ENCODE assay signal across 12 cellular contexts in the genomic region with DNA sequence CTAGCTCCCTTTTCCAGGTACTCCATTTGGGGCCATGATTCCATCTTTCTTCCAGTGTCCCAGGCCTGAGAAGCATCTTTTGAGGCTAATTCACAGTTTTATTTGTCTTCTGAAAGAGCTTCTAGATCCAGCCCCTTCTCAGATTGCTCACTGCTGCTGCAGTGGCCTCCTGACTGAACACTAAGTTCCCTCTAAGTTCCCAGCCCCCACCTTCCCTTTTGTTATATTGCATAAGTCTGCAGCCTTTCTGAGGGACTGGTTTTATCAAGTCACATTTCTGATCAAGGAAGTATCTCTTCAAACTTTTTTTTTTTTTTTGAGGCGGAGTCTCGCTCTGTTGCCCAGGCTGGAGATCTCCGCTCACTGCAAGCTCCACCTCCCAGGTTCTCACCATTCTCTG. TPM values are rescaled to one million over a fixed set of nuclear protein-coding genes. Genes with fewer than 3 reads are reported as not detected.
DNase-seq lines count a peak whose midpoint lies in the region; ATAC-seq, FAIRE-seq and TF ChIP-seq lines count a peak whose summit lies in the region.
"Had no signal": no experiment of that assay in that cellular context is flagged by ENCODE, and none has a peak within 500 bp of the region (broad histone marks: within the 10 kb centered on the region; RNA-seq: fewer than 3 reads in every experiment).

No MANE protein-coding gene starts in this region.

- H3K36me3 ChIP-seq in pancreas: peaks cover 0 to 18% (median 11%) of the 10 kb centered on the region in 3 donors

- no peak overlapping the region for H3K27ac Mint-ChIP-seq in activated CD4-positive, alpha-beta T cell treated with anti-CD3 and anti-CD28 coated beads, Interleukin-2, amount 10 ng/mL, durations not matched to agents 24 days and 14 days

- H3K36me3 Mint-ChIP-seq in activated CD4-positive, alpha-beta T cell treated with anti-CD3 and anti-CD28 coated beads, Interleukin-2, amount 10 ng/mL, durations not matched to agents 24 days and 14 days (ENCODE audit: low read depth): peaks cover 64% of the 10 kb centered on the region

- peak; percentile 92 for DNase-seq in CD1c-positive myeloid dendritic cell (ENCODE audit: extremely low spot score)
- DNase-seq in SKM-1 (lab: John Stamatoyannopoulos, UW; ENCODE audit: unreplicated experiment): peak; percentile 65
- peak; percentile 58 for DNase-seq in fibroblast of villous mesenchyme (ENCODE audit: low read depth)
- DNase-seq in pancreas: no peak
- DNase-seq in NCI-H187 treated with DMSO at 0.1 percent for 48 hours (lab: John Stamatoyannopoulos, UW): no peak
- no peak for DNase-seq in SW 1271 (lab: John Stamatoyannopoulos, UW)
- no peak for DNase-seq in NCI-H446 (lab: John Stamatoyannopoulos, UW)
- DNase-seq in activated CD4-positive, alpha-beta T cell treated with anti-CD3 and anti-CD28 coated beads, Interleukin-2, amount 10 ng/mL, durations not matched to agents 24 days and 14 days: no peak
- DNase-seq: activated T-cell treated with anti-CD3 and anti-CD28 coated beads, Interleukin-2, amount 50 U/mL, for 48 hours; NCI-H1092 treated with DMSO at 0.1 percent for 48 hours; SHP77 had no signal

- no peaks in the 10 kb centered on the region for H3K9me3 Mint-ChIP-seq in activated CD4-positive, alpha-beta T cell treated with anti-CD3 and anti-CD28 coated beads, Interleukin-2, amount 10 ng/mL, durations not matched to agents 24 days and 14 days

- H3K4me3 Mint-ChIP-seq in activated CD4-positive, alpha-beta T cell treated with anti-CD3 and anti-CD28 coated beads, Interleukin-2, amount 10 ng/mL, durations not matched to agents 24 days and 14 days: no peak overlapping the region

- H3K4me3 ChIP-seq in fibroblast of villous mesenchyme (ENCODE audit: low read depth, low read length) (no peak overlapping the region), pancreas (no peak overlapping the region)

- H3K4me1 ChIP-seq in pancreas: peaks cover 0 to 14% (median 10%) of the 10 kb centered on the region in 3 donors

- H3K4me1 Mint-ChIP-seq in activated CD4-positive, alpha-beta T cell treated with anti-CD3 and anti-CD28 coated beads, Interleukin-2, amount 10 ng/mL, durations not matched to agents 24 days and 14 days: peaks cover 37% of the 10 kb centered on the region

- H3K27me3 ChIP-seq in pancreas: no peaks in the 10 kb centered on the region

- intact Hi-C loops in pancreas (cut with DNase I): no loop called here
- intact Hi-C loops in activated CD4-positive, alpha-beta T cell treated with anti-CD3 and anti-CD28 coated beads, Interleukin-2, amount 10 ng/mL, durations not matched to agents 24 days and 14 days (cut with micrococcal nuclease): no loop called here

- H3K27ac ChIP-seq in pancreas: peak overlapping the region in 2 of 4 donors; percentile 31 to 45
- H3K27ac ChIP-seq: C4-2B had no signal

- ATAC-seq in pancreas: peak in 3 of 4 donors; percentile 57 to 76 (median 59)

- WGBS in pancreas, 2 donors: 94 to 96% methylated on average over 3 of the region's 3 CpGs

- TF ChIP-seq CTCF in fibroblast of villous mesenchyme (IDR thresholded peaks at IDR 0.05; ENCODE audit: insufficient read depth, low read depth, low read length) (no peak), pancreas (IDR thresholded peaks at IDR 0.05) (no peak)

- FAIRE-seq in pancreas (lab: Jason Lieb, UNC): no peak

- H3K9me3 ChIP-seq in pancreas: no peaks in the 10 kb centered on the region

- H3K27me3 Mint-ChIP-seq in activated CD4-positive, alpha-beta T cell treated with anti-CD3 and anti-CD28 coated beads, Interleukin-2, amount 10 ng/mL, durations not matched to agents 24 days and 14 days: no peaks in the 10 kb centered on the region

RNA-seq across cellular contexts. Expression of gene MAPRE1, which starts 10.7 kb away (rescaled TPM):
- total RNA-seq in fibroblast of villous mesenchyme (94.1 and 133 TPM in 2 replicates), pancreas (10 to 100 TPM; 20.6 to 46.7 (median 32.6) TPM)
- polyA plus RNA-seq in pancreas: 10 to 100 TPM; 12.4 to 32.0 TPM
- 148 TPM in 2 replicates for total RNA-seq in activated CD4-positive, alpha-beta T cell treated with anti-CD3 and anti-CD28 coated beads, Interleukin-2, amount 10 ng/mL, durations not matched to agents 24 days and 14 days

RNA-seq across cellular contexts. Expression of gene EFCAB8, which starts 28.3 kb away (rescaled TPM):
- total RNA-seq in fibroblast of villous mesenchyme: 0.32 and 1.3 TPM in 2 replicates
- under 1 TPM in 5 of 6 donors, not detected in 1; 0.12 to 0.35 (median 0.19) TPM for total RNA-seq in pancreas
- under 1 TPM; 0.14 to 0.19 TPM for polyA plus RNA-seq in pancreas
- 0.33 and 0.54 TPM in 2 replicates for total RNA-seq in activated CD4-positive, alpha-beta T cell treated with anti-CD3 and anti-CD28 coated beads, Interleukin-2, amount 10 ng/mL, durations not matched to agents 24 days and 14 days

Comparison
In these comparisons a context has a peak if more than half of its experiments do, and no peak if none do; other contexts are left out.
1. DNase-seq: peak in CD1c-positive myeloid dendritic cell (single experiment), SKM-1 (single experiment) and fibroblast of villous mesenchyme (single experiment); none in pancreas (0 of 6), NCI-H187 treated with DMSO at 0.1 percent for 48 hours (single experiment), SW 1271 (0 of 2), NCI-H446 (0 of 2) and activated CD4-positive, alpha-beta T cell treated with anti-CD3 and anti-CD28 coated beads, Interleukin-2, amount 10 ng/mL, durations not matched to agents 24 days and 14 days (single experiment).